1 cellular context compared by ENCODE assay signal in genomic region chr9:96009690-96010477, GRCh38.
TF ChIP-seq lines count a peak whose summit lies in the region.

No MANE protein-coding gene starts in this region.

TF ChIP-seq in WTC11, 78 proteins besides CTCF, POLR2A, EP300 and RAD21 (continued from another document):
- TF ChIP-seq AR (CRISPR knock-in tag; IDR thresholded peaks at IDR 0.05) = no peak
- TF ChIP-seq ZBTB21 (CRISPR knock-in tag; IDR thresholded peaks at IDR 0.05; ENCODE audit: borderline replicate concordance) = no peak
